12 cellular contexts compared by ENCODE assay signal in genomic region chr22:46634011-46634699, GRCh38. TPM values are rescaled to one million over a fixed set of nuclear protein-coding genes. Genes with fewer than 3 reads are reported as not detected.
DNase-seq lines count a peak whose midpoint lies in the region; TF ChIP-seq lines count a peak whose summit lies in the region.
"Had no signal": no experiment of that assay in that cellular context is flagged by ENCODE, and none has a peak within 500 bp of the region (broad histone marks: within the 10 kb centered on the region; RNA-seq: fewer than 3 reads in every experiment).

No MANE protein-coding gene starts in this region.

- POLR2A ChIA-PET in RWPE1 (lab: Yijun Ruan, JAX; ENCODE audit: low non-redundant PET), result no interaction called here
- POLR2A ChIA-PET in activated CD4-positive, alpha-beta T cell treated with anti-CD3 and anti-CD28 coated beads, Interleukin-2, amount 10 ng/mL, durations not matched to agents 7 days and 5 days (lab: Charles Lee), result no interaction called here

- H3K4me1 Mint-ChIP-seq in Calu3 (ENCODE audit: low read depth, unreplicated experiment), result peaks cover 10% of the 10 kb centered on the region
- H3K4me1 Mint-ChIP-seq in activated CD4-positive, alpha-beta T cell treated with anti-CD3 and anti-CD28 coated beads, Interleukin-2, amount 10 ng/mL, durations not matched to agents 7 days and 5 days, result no peaks in the 10 kb centered on the region

- peaks cover 9% of the 10 kb centered on the region for H3K36me3 Mint-ChIP-seq in Calu3 (ENCODE audit: insufficient read depth, unreplicated experiment)
- H3K36me3 Mint-ChIP-seq in activated CD4-positive, alpha-beta T cell treated with anti-CD3 and anti-CD28 coated beads, Interleukin-2, amount 10 ng/mL, durations not matched to agents 7 days and 5 days (ENCODE audit: low read depth), result no peaks in the 10 kb centered on the region
- H3K36me3 Mint-ChIP-seq: naive thymus-derived CD8-positive, alpha-beta T cell had no signal

- no peak overlapping the region for H4K8ac ChIP-seq in neuronal stem cell (ENCODE audit: low read depth, low read length)

- TF ChIP-seq CTCF in Calu3 (IDR thresholded peaks at IDR 0.05; ENCODE audit: unreplicated experiment), result no peak
- TF ChIP-seq CTCF in RWPE1 (conservative IDR thresholded peaks at IDR 0.05; ENCODE audit: low read depth), result no peak
- TF ChIP-seq CTCF in hepatocyte (IDR thresholded peaks at IDR 0.05; ENCODE audit: poor library complexity), result no peak

- H3K36me3 ChIP-seq in hepatocyte (replicated peaks; ENCODE audit: insufficient read depth, low read depth) (no peaks in the 10 kb centered on the region), neuronal stem cell (replicated peaks in 1 of 2; ENCODE audit: control insufficient read depth in 2 of 2, insufficient read depth in 2 of 2, low read length in 2 of 2) (peaks cover 2 to 4% of the 10 kb centered on the region in 2 donors)
- H3K36me3 ChIP-seq: adrenal gland had no signal

- H3K4me3 ChIP-seq in hepatocyte (no peak overlapping the region), neuronal stem cell (ENCODE audit: low read length in 2 of 2) (peak overlapping the region in 1 of 2 donors; percentile 50)
- H3K4me3 ChIP-seq: adrenal gland had no signal

- peaks cover under 1% of the 10 kb centered on the region for H3K79me2 ChIP-seq in hepatocyte

- H3K27me3 Mint-ChIP-seq in Calu3 (ENCODE audit: unreplicated experiment), result no peaks in the 10 kb centered on the region
- H3K27me3 Mint-ChIP-seq in activated CD4-positive, alpha-beta T cell treated with anti-CD3 and anti-CD28 coated beads, Interleukin-2, amount 10 ng/mL, durations not matched to agents 7 days and 5 days, result no peaks in the 10 kb centered on the region
- H3K27me3 Mint-ChIP-seq: naive thymus-derived CD8-positive, alpha-beta T cell had no signal

- no peaks in the 10 kb centered on the region for H3K9me3 ChIP-seq in hepatocyte (ENCODE audit: low read depth)
- no peaks in the 10 kb centered on the region for H3K9me3 ChIP-seq in neuronal stem cell (replicated peaks in 1 of 2; ENCODE audit: control insufficient read depth in 2 of 2, insufficient read depth in 1 of 2, low read depth in 1 of 2, low read length in 2 of 2)
- H3K9me3 ChIP-seq: adrenal gland had no signal

- H2AFZ ChIP-seq in hepatocyte (no peak overlapping the region), neuronal stem cell (ENCODE audit: low read length) (no peak overlapping the region)

- H2BK120ac ChIP-seq in neuronal stem cell (ENCODE audit: low read depth, low read length), result no peak overlapping the region

- H3K4ac ChIP-seq in neuronal stem cell (ENCODE audit: low read length), result peak overlapping the region; percentile 59

- H4K20me1 ChIP-seq in hepatocyte (ENCODE audit: insufficient read depth, poor library complexity, severe bottlenecking), result no peaks in the 10 kb centered on the region

- H3K27ac ChIP-seq in RWPE1 (peak overlapping the region; percentile 59), hepatocyte (peak overlapping the region; percentile 90), neuronal stem cell (replicated peaks; ENCODE audit: low read length) (no peak overlapping the region)

- peak overlapping the region; percentile 6 for H3K27ac Mint-ChIP-seq in Calu3 (ENCODE audit: unreplicated experiment)
- H3K27ac Mint-ChIP-seq in activated CD4-positive, alpha-beta T cell treated with anti-CD3 and anti-CD28 coated beads, Interleukin-2, amount 10 ng/mL, durations not matched to agents 7 days and 5 days, result no peak overlapping the region
- H3K27ac Mint-ChIP-seq: naive thymus-derived CD8-positive, alpha-beta T cell had no signal

- H3K14ac ChIP-seq in neuronal stem cell (ENCODE audit: low read length), result no peak overlapping the region

- peak overlapping the region; percentile 72 for H3K18ac ChIP-seq in neuronal stem cell (ENCODE audit: low read length)

- H3K4me3 Mint-ChIP-seq in Calu3 (ENCODE audit: low read depth, unreplicated experiment), result no peak overlapping the region
- H3K4me3 Mint-ChIP-seq in activated CD4-positive, alpha-beta T cell treated with anti-CD3 and anti-CD28 coated beads, Interleukin-2, amount 10 ng/mL, durations not matched to agents 7 days and 5 days, result no peak overlapping the region
- H3K4me3 Mint-ChIP-seq: naive thymus-derived CD8-positive, alpha-beta T cell had no signal

- peak overlapping the region; percentile 32 for H3K23ac ChIP-seq in neuronal stem cell (ENCODE audit: low read depth, low read length, poor library complexity)

- peaks cover 22% of the 10 kb centered on the region for H3K4me1 ChIP-seq in hepatocyte (ENCODE audit: insufficient read depth)
- peaks cover 2 to 14% of the 10 kb centered on the region in 2 donors for H3K4me1 ChIP-seq in neuronal stem cell (ENCODE audit: control insufficient read depth in 2 of 2, insufficient read depth in 1 of 2, low read depth in 1 of 2, low read length in 2 of 2)

- H2BK12ac ChIP-seq in neuronal stem cell (ENCODE audit: low read length), result no peak overlapping the region

- peak overlapping the region; percentile 38 for H4K91ac ChIP-seq in neuronal stem cell (ENCODE audit: low read depth, low read length, poor library complexity)

- no peaks in the 10 kb centered on the region for H3K79me1 ChIP-seq in neuronal stem cell (ENCODE audit: low read depth, low read length)

- peak; percentile 28 for DNase-seq in Calu3
- DNase-seq in RWPE1 (ENCODE audit: low spot score), result no peak
- no peak for DNase-seq in hepatocyte (ENCODE audit: low spot score)
- DNase-seq in neuronal stem cell (ENCODE audit: low spot score), result no peak
- no peak for DNase-seq in stimulated activated CD4-positive, alpha-beta T cell treated with anti-CD3 and anti-CD28 coated beads, Interleukin-4, amount 100 ng/mL, for 4 hours
- DNase-seq in activated CD4-positive, alpha-beta T cell treated with anti-CD3 and anti-CD28 coated beads, Interleukin-2, amount 10 ng/mL, durations not matched to agents 7 days and 5 days, result no peak
- no peak for DNase-seq in dermis blood vessel endothelial cell
- DNase-seq: naive thymus-derived CD8-positive, alpha-beta T cell; NCI-H146; NCI-H446 treated with DMSO at 0.1 percent for 48 hours; retina had no signal

- H2BK5ac ChIP-seq in neuronal stem cell (ENCODE audit: low read length), result peak overlapping the region; percentile 66

- H3K9me2 ChIP-seq in hepatocyte (replicated peaks; ENCODE audit: insufficient read depth), result no peaks in the 10 kb centered on the region

- peak overlapping the region; percentile 39 for H2AK5ac ChIP-seq in neuronal stem cell (ENCODE audit: low read depth, low read length)

- intact Hi-C loops in Calu3 (cut with micrococcal nuclease; ENCODE audit: unreplicated experiment), result no loop called here

- H3K9ac ChIP-seq in neuronal stem cell (ENCODE audit: low read depth, low read length, poor library complexity), result no peak overlapping the region

- no peak overlapping the region for H2BK15ac ChIP-seq in neuronal stem cell (ENCODE audit: low read length)

- H3K4me2 ChIP-seq in hepatocyte, result no peak overlapping the region
- no peak overlapping the region for H3K4me2 ChIP-seq in neuronal stem cell (ENCODE audit: insufficient read depth, low read length, poor library complexity, severe bottlenecking)

- BruUV-seq in Calu3 (replicated peaks; lab: Mats Ljungman, UMichigan), result no TSS peak

- CTCF ChIA-PET in Calu3 (lab: Charles Lee), result no interaction called here
- CTCF ChIA-PET in RWPE1 (lab: Yijun Ruan, JAX), result no interaction called here
- CTCF ChIA-PET in activated CD4-positive, alpha-beta T cell treated with anti-CD3 and anti-CD28 coated beads, Interleukin-2, amount 10 ng/mL, durations not matched to agents 7 days and 5 days (lab: Charles Lee), result interaction anchor here (0.7 kb wide), 1 partner anchor 126 kb away, joined by 4 read pairs; no protein-coding TSS in a partner anchor

- H3K9me3 Mint-ChIP-seq in Calu3 (ENCODE audit: low read depth, unreplicated experiment), result no peaks in the 10 kb centered on the region
- no peaks in the 10 kb centered on the region for H3K9me3 Mint-ChIP-seq in activated CD4-positive, alpha-beta T cell treated with anti-CD3 and anti-CD28 coated beads, Interleukin-2, amount 10 ng/mL, durations not matched to agents 7 days and 5 days
- H3K9me3 Mint-ChIP-seq: naive thymus-derived CD8-positive, alpha-beta T cell had no signal

- 68% methylated on average over 11 of the region's 11 CpGs for WGBS in hepatocyte (ENCODE audit: low lambda C conversion rate, missing lambda C conversion rate)
- no CpG with 5 or more reads among the region's 11 CpGs for WGBS in neuronal stem cell (ENCODE audit: extremely low coverage in 2 of 2, insufficient read length in 2 of 2, insufficient replicate concordance in 1 of 2), 2 donors

- H3K27me3 ChIP-seq in hepatocyte (no peaks in the 10 kb centered on the region), neuronal stem cell (ENCODE audit: control insufficient read depth in 3 of 3, insufficient read depth in 3 of 3, low read depth in 1 of 3, low read length in 3 of 3) (peaks cover 0 to 2% (median 0%) of the 10 kb centered on the region in 3 experiments)
- H3K27me3 ChIP-seq: adrenal gland had no signal

RNA-seq across cellular contexts. Expression of gene GRAMD4, which starts 14.0 kb away (rescaled TPM):
- total RNA-seq in Calu3 (2022) (61.2 and 63.4 TPM in 2 replicates), hepatocyte (21.2 and 21.8 TPM in 2 replicates), dermis blood vessel endothelial cell (48.8 and 58.5 TPM in 2 replicates)
- 31.0 and 32.6 TPM in 2 replicates for polyA plus RNA-seq in hepatocyte
- 13.1 TPM for polyA plus RNA-seq in neuronal stem cell (2013, experiment 1 of 2)
- polyA plus RNA-seq in neuronal stem cell (2013, experiment 2 of 2), result 11.3 TPM
- total RNA-seq in activated CD4-positive, alpha-beta T cell treated with anti-CD3 and anti-CD28 coated beads, Interleukin-2, amount 10 ng/mL, durations not matched to agents 7 days and 5 days, result 10 to 100 TPM; 40.8 to 43.2 TPM
